ENCODE assay signal across 16 cellular contexts in genomic region chr11:70424765-70425164, GRCh38. TPM values are rescaled to one million over a fixed set of nuclear protein-coding genes. Genes with fewer than 3 reads are reported as not detected.
DNase-seq lines count a peak whose midpoint lies in the region; ATAC-seq and TF ChIP-seq lines count a peak whose summit lies in the region.
"Had no signal": no experiment of that assay in that cellular context is flagged by ENCODE, and none has a peak within 500 bp of the region (broad histone marks: within the 10 kb centered on the region; RNA-seq: fewer than 3 reads in every experiment).

No MANE protein-coding gene starts in this region.

- no peak overlapping the region for H3K4me3 Mint-ChIP-seq in activated T-cell treated with anti-CD3 and anti-CD28 coated beads, Interleukin-2, amount 50 U/mL, for 72 hours
- H3K4me3 Mint-ChIP-seq in effector memory CD8-positive, alpha-beta T cell, result peak overlapping the region; percentile 17 to 50
- no peak overlapping the region for H3K4me3 Mint-ChIP-seq in stimulated activated naive B cell treated with anti-CD40 and anti-IgM and Interleukin-4, amounts not matched to agents 10 μg/mL and 1 μg/mL and 100 μg/mL, for 72 hours
- H3K4me3 Mint-ChIP-seq in CD14-positive monocyte, result peak overlapping the region in 1 of 2 donors; percentile 68
- H3K4me3 Mint-ChIP-seq: activated CD4-positive, alpha-beta T cell treated with anti-CD3 and anti-CD28 coated beads for 36 hours; activated CD8-positive, alpha-beta memory T cell treated with anti-CD3 and anti-CD28 coated beads, Interleukin-2, amount 10 ng/mL, durations not matched to agents 7 days and 5 days; dendritic cell treated with granulocyte-macrophage colony-stimulating factor and Interleukin-4, amounts not matched to agents 40 ng/mL and 50 ng/mL, for 4 days; neural crest cell had no signal

- no peaks in the 10 kb centered on the region for H3K27me3 Mint-ChIP-seq in activated T-cell treated with anti-CD3 and anti-CD28 coated beads, Interleukin-2, amount 50 U/mL, for 72 hours (ENCODE audit: low read depth)
- H3K27me3 Mint-ChIP-seq in effector memory CD8-positive, alpha-beta T cell, result peaks cover 39 to 79% of the 10 kb centered on the region in 2 donors
- H3K27me3 Mint-ChIP-seq in stimulated activated naive B cell treated with anti-CD40 and anti-IgM and Interleukin-4, amounts not matched to agents 10 μg/mL and 1 μg/mL and 100 μg/mL, for 72 hours, result peaks cover 64 to 73% of the 10 kb centered on the region in 2 donors
- H3K27me3 Mint-ChIP-seq in CD14-positive monocyte (ENCODE audit: low read depth in 3 of 3), result peaks cover 63 to 96% (median 91%) of the 10 kb centered on the region in 3 donors
- H3K27me3 Mint-ChIP-seq: activated CD4-positive, alpha-beta T cell treated with anti-CD3 and anti-CD28 coated beads for 36 hours had no signal

- intact Hi-C loops in CD14-positive monocyte (cut with micrococcal nuclease), result loop anchor here in 1 of 2 donors (10.0 kb wide), 1 partner anchor 220 kb away; the partner anchor contains the start of gene FADD

- peak; percentile 7 to 25 for ATAC-seq in activated T-cell treated with anti-CD3 and anti-CD28 coated beads, Interleukin-2, amount 50 U/mL, for 72 hours (replicated peaks in 1 of 2)
- ATAC-seq in HG03457 (IDR thresholded peaks at IDR 0.05; ENCODE audit: unreplicated experiment) (peak; percentile 7), HG02642 (IDR thresholded peaks at IDR 0.05; ENCODE audit: poor library complexity, unreplicated experiment) (no peak)
- ATAC-seq in effector memory CD8-positive, alpha-beta T cell (replicated peaks), result no peak
- peak in 1 of 2 donors; percentile 46 for ATAC-seq in stimulated activated naive B cell treated with anti-CD40 and anti-IgM and Interleukin-4, amounts not matched to agents 10 μg/mL and 1 μg/mL and 100 μg/mL, for 72 hours (replicated peaks)

- no peaks in the 10 kb centered on the region for H3K9me3 Mint-ChIP-seq in activated T-cell treated with anti-CD3 and anti-CD28 coated beads, Interleukin-2, amount 50 U/mL, for 72 hours
- H3K9me3 Mint-ChIP-seq in effector memory CD8-positive, alpha-beta T cell, result no peaks in the 10 kb centered on the region
- no peaks in the 10 kb centered on the region for H3K9me3 Mint-ChIP-seq in stimulated activated naive B cell treated with anti-CD40 and anti-IgM and Interleukin-4, amounts not matched to agents 10 μg/mL and 1 μg/mL and 100 μg/mL, for 72 hours
- peaks cover 0 to 11% (median 5%) of the 10 kb centered on the region in 7 donors for H3K9me3 Mint-ChIP-seq in CD14-positive monocyte
- H3K9me3 Mint-ChIP-seq: dendritic cell treated with granulocyte-macrophage colony-stimulating factor and Interleukin-4, amounts not matched to agents 40 ng/mL and 50 ng/mL, for 4 days; neural crest cell had no signal

- no peak for DNase-seq in activated T-cell treated with anti-CD3 and anti-CD28 coated beads, Interleukin-2, amount 50 U/mL, for 72 hours
- DNase-seq in activated T-cell treated with anti-CD3 and anti-CD28 coated beads for 4 hours (no peak), CD14-positive monocyte (ENCODE audit: low spot score) (no peak)
- no peak for DNase-seq in effector memory CD8-positive, alpha-beta T cell
- no peak for DNase-seq in stimulated activated naive B cell treated with anti-CD40 and anti-IgM and Interleukin-4, amounts not matched to agents 10 μg/mL and 1 μg/mL and 100 μg/mL, for 72 hours
- DNase-seq in activated CD8-positive, alpha-beta memory T cell treated with anti-CD3 and anti-CD28 coated beads, Interleukin-2, amount 50 U/mL, for 48 hours, result no peak
- DNase-seq: NCI-H1694; NCI-H446; stimulated activated CD4-positive, alpha-beta T cell treated with anti-CD3 and anti-CD28 coated beads, Interleukin-4, amount 100 ng/mL, for 1 hour; SW 1271 had no signal

- TF ChIP-seq CTCF in CD14-positive monocyte (IDR thresholded peaks at IDR 0.05), result no peak

- H3K36me3 Mint-ChIP-seq in activated T-cell treated with anti-CD3 and anti-CD28 coated beads, Interleukin-2, amount 50 U/mL, for 72 hours (ENCODE audit: insufficient read depth in 2 of 2), result peaks cover 0 to 3% of the 10 kb centered on the region in 2 donors
- peaks cover 2% of the 10 kb centered on the region for H3K36me3 Mint-ChIP-seq in effector memory CD8-positive, alpha-beta T cell (ENCODE audit: insufficient read depth)
- H3K36me3 Mint-ChIP-seq in stimulated activated naive B cell treated with anti-CD40 and anti-IgM and Interleukin-4, amounts not matched to agents 10 μg/mL and 1 μg/mL and 100 μg/mL, for 72 hours, result peaks cover 2 to 3% of the 10 kb centered on the region in 2 donors
- H3K36me3 Mint-ChIP-seq in CD14-positive monocyte, result no peaks in the 10 kb centered on the region
- H3K36me3 Mint-ChIP-seq: activated CD8-positive, alpha-beta memory T cell treated with anti-CD3 and anti-CD28 coated beads, Interleukin-2, amount 10 ng/mL, durations not matched to agents 7 days and 5 days had no signal

- peaks cover 5% of the 10 kb centered on the region for H3K4me1 Mint-ChIP-seq in activated T-cell treated with anti-CD3 and anti-CD28 coated beads, Interleukin-2, amount 50 U/mL, for 72 hours (ENCODE audit: low read depth)
- H3K4me1 Mint-ChIP-seq in effector memory CD8-positive, alpha-beta T cell (ENCODE audit: low read depth in 2 of 2), result peaks cover 19 to 26% of the 10 kb centered on the region in 2 donors
- peaks cover 7 to 15% of the 10 kb centered on the region in 2 donors for H3K4me1 Mint-ChIP-seq in stimulated activated naive B cell treated with anti-CD40 and anti-IgM and Interleukin-4, amounts not matched to agents 10 μg/mL and 1 μg/mL and 100 μg/mL, for 72 hours
- peaks cover 11% of the 10 kb centered on the region for H3K4me1 Mint-ChIP-seq in CD14-positive monocyte
- H3K4me1 Mint-ChIP-seq: neural crest cell had no signal

- no peak overlapping the region for H3K27ac Mint-ChIP-seq in activated T-cell treated with anti-CD3 and anti-CD28 coated beads, Interleukin-2, amount 50 U/mL, for 72 hours
- H3K27ac Mint-ChIP-seq in effector memory CD8-positive, alpha-beta T cell, result peak overlapping the region; percentile 28 to 82
- H3K27ac Mint-ChIP-seq in stimulated activated naive B cell treated with anti-CD40 and anti-IgM and Interleukin-4, amounts not matched to agents 10 μg/mL and 1 μg/mL and 100 μg/mL, for 72 hours, result peak overlapping the region; percentile 69
- H3K27ac Mint-ChIP-seq in CD14-positive monocyte, result peak overlapping the region in 2 of 7 donors; percentile 35 to 41
- H3K27ac Mint-ChIP-seq: activated CD4-positive, alpha-beta T cell treated with anti-CD3 and anti-CD28 coated beads for 36 hours; activated CD8-positive, alpha-beta memory T cell treated with anti-CD3 and anti-CD28 coated beads, Interleukin-2, amount 10 ng/mL, durations not matched to agents 7 days and 5 days; dendritic cell treated with granulocyte-macrophage colony-stimulating factor and Interleukin-4, amounts not matched to agents 40 ng/mL and 50 ng/mL, for 4 days had no signal

RNA-seq across cellular contexts. Expression of gene CTTN, which starts 26.4 kb away (rescaled TPM):
- total RNA-seq in activated T-cell treated with anti-CD3 and anti-CD28 coated beads, Interleukin-2, amount 50 U/mL, for 72 hours, result 10 to 100 TPM; 29.5 to 42.9 TPM
- polyA plus RNA-seq in CD14-positive monocyte, result under 1 TPM in 1 of 2 donors, not detected in 1; 0.11 TPM

Comparison
In these comparisons a context has a peak if more than half of its experiments do, and no peak if none do; other contexts are left out.
1. ATAC-seq: peak in activated T-cell treated with anti-CD3 and anti-CD28 coated beads, Interleukin-2, amount 50 U/mL, for 72 hours (2 of 2) and HG03457 (single experiment); none in effector memory CD8-positive, alpha-beta T cell (single experiment) and HG02642 (single experiment).
2. H3K4me3 Mint-ChIP-seq: peak in effector memory CD8-positive, alpha-beta T cell (2 of 2); none in activated T-cell treated with anti-CD3 and anti-CD28 coated beads, Interleukin-2, amount 50 U/mL, for 72 hours (0 of 2) and stimulated activated naive B cell treated with anti-CD40 and anti-IgM and Interleukin-4, amounts not matched to agents 10 μg/mL and 1 μg/mL and 100 μg/mL, for 72 hours (0 of 2).